ENCODE assay signal across 13 cellular contexts in the genomic region with DNA sequence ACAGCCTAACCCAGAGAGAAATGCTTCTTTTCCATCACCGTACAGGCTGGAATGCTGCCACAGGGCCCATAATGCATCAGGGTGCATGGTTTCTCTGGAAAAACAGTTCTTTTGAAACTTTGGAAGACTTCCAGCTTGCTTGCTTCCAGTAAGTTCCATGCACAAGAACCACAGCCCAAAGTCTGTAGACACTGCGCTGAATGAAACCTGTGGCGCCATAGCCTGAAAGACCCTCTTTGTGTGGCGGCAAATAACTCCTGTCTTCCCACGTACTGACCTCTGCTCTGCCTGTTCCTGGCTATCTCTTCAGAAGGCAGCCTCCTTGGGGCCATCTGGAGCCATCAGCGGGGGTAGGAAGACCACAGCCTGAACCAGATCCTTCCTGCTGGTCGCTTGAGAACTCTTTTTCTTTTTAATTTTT. TPM values are rescaled to one million over a fixed set of nuclear protein-coding genes. Genes with fewer than 3 reads are reported as not detected.
DNase-seq lines count a peak whose midpoint lies in the region; ATAC-seq and TF ChIP-seq lines count a peak whose summit lies in the region.
"Had no signal": no experiment of that assay in that cellular context is flagged by ENCODE, and none has a peak within 500 bp of the region (broad histone marks: within the 10 kb centered on the region; RNA-seq: fewer than 3 reads in every experiment).

No MANE protein-coding gene starts in this region.

- no peak overlapping the region for H3K4me3 Mint-ChIP-seq in endodermal cell
- H3K4me3 Mint-ChIP-seq: activated CD4-positive, alpha-beta T cell treated with anti-CD3 and anti-CD28 coated beads for 36 hours; activated naive CD4-positive, alpha-beta T cell treated with anti-CD3 and anti-CD28 coated beads for 36 hours had no signal

- H3K27ac ChIP-seq in endodermal cell (ENCODE audit: low read depth, low read length) (peak overlapping the region; percentile 70), upper lobe of right lung (no peak overlapping the region)
- H3K27ac ChIP-seq: C4-2B, cardiac muscle cell, SJCRH30 had no signal

- intact Hi-C loops in upper lobe of right lung (cut with DNase I): no loop called here

- peaks cover 5% of the 10 kb centered on the region for H3K4me1 Mint-ChIP-seq in endodermal cell

- no peak for ATAC-seq in upper lobe of right lung
- ATAC-seq in omental fat pad (ENCODE audit: low FRiP score): no peak
- ATAC-seq: activated CD4-positive, alpha-beta T cell treated with anti-CD3 and anti-CD28 coated beads for 36 hours had no signal

- no peaks in the 10 kb centered on the region for H3K4me1 ChIP-seq in endodermal cell (ENCODE audit: control insufficient read depth, insufficient read depth, low read length)
- peaks cover 10% of the 10 kb centered on the region for H3K4me1 ChIP-seq in upper lobe of right lung
- H3K4me1 ChIP-seq: SJCRH30 had no signal

- TF ChIP-seq CTCF in endodermal cell (conservative IDR thresholded peaks at IDR 0.05): no peak
- no peak for TF ChIP-seq CTCF in upper lobe of right lung (IDR thresholded peaks at IDR 0.05)
- no peak for TF ChIP-seq CTCF in omental fat pad (IDR thresholded peaks at IDR 0.05)

- no peaks in the 10 kb centered on the region for H3K27me3 ChIP-seq in endodermal cell (ENCODE audit: control insufficient read depth, insufficient read depth, low read length, poor library complexity, severe bottlenecking)
- H3K27me3 ChIP-seq in upper lobe of right lung: no peaks in the 10 kb centered on the region
- H3K27me3 ChIP-seq: cardiac muscle cell, SJCRH30 had no signal

- H3K36me3 ChIP-seq in endodermal cell (ENCODE audit: control insufficient read depth, insufficient read depth, low read length) (peaks cover 19% of the 10 kb centered on the region), upper lobe of right lung (peaks cover 9% of the 10 kb centered on the region)
- H3K36me3 ChIP-seq: cardiac muscle cell had no signal

- 93 to 94% methylated on average over 7 of the region's 7 CpGs for WGBS in endodermal cell (ENCODE audit: insufficient coverage in 1 of 2, insufficient read length in 1 of 2), 2 experiments

- peaks cover 18% of the 10 kb centered on the region for H3K36me3 Mint-ChIP-seq in endodermal cell (ENCODE audit: low read depth)

- no peaks in the 10 kb centered on the region for H3K27me3 Mint-ChIP-seq in endodermal cell (ENCODE audit: insufficient read depth)
- H3K27me3 Mint-ChIP-seq: activated CD4-positive, alpha-beta T cell treated with anti-CD3 and anti-CD28 coated beads for 36 hours had no signal

- H3K9me3 ChIP-seq in endodermal cell (ENCODE audit: control insufficient read depth, low read length) (no peaks in the 10 kb centered on the region), upper lobe of right lung (no peaks in the 10 kb centered on the region)
- H3K9me3 ChIP-seq: SJCRH30 had no signal

- H3K4me3 ChIP-seq in endodermal cell (ENCODE audit: low read length) (no peak overlapping the region), upper lobe of right lung (no peak overlapping the region)
- H3K4me3 ChIP-seq: cardiac muscle cell, SJCRH30 had no signal

- DNase-seq in SK-MEL-5 (ENCODE audit: low read depth, low spot score) (peak; percentile 43), endodermal cell (no peak), medulla oblongata (ENCODE audit: extremely low spot score) (peak; percentile 30), superior temporal gyrus (ENCODE audit: extremely low spot score) (peak; percentile 15), upper lobe of right lung (no peak), omental fat pad (ENCODE audit: low spot score) (no peak), NCI-H446 treated with DMSO at 0.1 percent for 48 hours (lab: John Stamatoyannopoulos, UW) (no peak)
- DNase-seq: activated CD4-positive, alpha-beta T cell treated with anti-CD3 and anti-CD28 coated beads for 36 hours; activated naive CD4-positive, alpha-beta T cell treated with anti-CD3 and anti-CD28 coated beads for 36 hours; islet precursor cell; SJCRH30 had no signal

- H3K27ac Mint-ChIP-seq in endodermal cell: no peak overlapping the region
- H3K27ac Mint-ChIP-seq: activated CD4-positive, alpha-beta T cell treated with anti-CD3 and anti-CD28 coated beads for 36 hours; activated naive CD4-positive, alpha-beta T cell treated with anti-CD3 and anti-CD28 coated beads for 36 hours had no signal

- in situ Hi-C loops in SK-MEL-5 (cut with HindIII; ENCODE audit: low pct_unique_long_range_greater_than_20kb, low sequenced_read_pairs): no loop called here

- H3K9me3 Mint-ChIP-seq in endodermal cell: no peaks in the 10 kb centered on the region
- H3K9me3 Mint-ChIP-seq: activated naive CD4-positive, alpha-beta T cell treated with anti-CD3 and anti-CD28 coated beads for 36 hours had no signal

- no peak overlapping the region for H3K9ac ChIP-seq in endodermal cell (ENCODE audit: extremely low read depth, low read length, poor library complexity, severe bottlenecking)

RNA-seq across cellular contexts. Expression of a gene that starts 15.1 kb away (rescaled TPM):
- 17.0 and 18.9 TPM in 2 replicates for total RNA-seq in SK-MEL-5 (2014; rRNA removed; shearing (Covaris generic))
- polyA plus RNA-seq in SK-MEL-5 (2015; cell fraction: cytosol; rRNA removed): 27.7 and 30.8 TPM in 2 replicates
- polyA plus RNA-seq in SK-MEL-5 (2015; cell fraction: nucleus; rRNA removed): 179 and 208 TPM in 2 replicates
- 10 to 100 TPM; 66.2 to 72.1 TPM for total RNA-seq in endodermal cell
- 57.6 TPM for polyA plus RNA-seq in endodermal cell (2013, experiment 1 of 2)
- polyA plus RNA-seq in endodermal cell (2013, experiment 2 of 2): 47.7 TPM
- 37.9 TPM for total RNA-seq in upper lobe of right lung
- 10 to 100 TPM; 25.9 to 40.6 (median 33.9) TPM for total RNA-seq in omental fat pad

RNA-seq across cellular contexts. Expression of a gene that starts 28.7 kb away (rescaled TPM):
- not detected in 2 replicates for total RNA-seq in SK-MEL-5 (2014; rRNA removed; shearing (Covaris generic))
- polyA plus RNA-seq in SK-MEL-5 (2015; cell fraction: cytosol; rRNA removed): 0.24 TPM in 1 of 2 replicates, not detected in the other
- polyA plus RNA-seq in SK-MEL-5 (2015; cell fraction: nucleus; rRNA removed): not detected in 2 replicates
- total RNA-seq in endodermal cell (1 to 10 TPM in 1 of 2 donors, under 1 TPM in 1; 0.69 to 2.3 TPM), upper lobe of right lung (1.8 TPM), omental fat pad (10 to 100 TPM in 1 of 4 donors, 1 to 10 TPM in 3; 2.9 to 31.9 (median 5.1) TPM)
- polyA plus RNA-seq in endodermal cell (2013, experiment 1 of 2): 0.85 TPM
- polyA plus RNA-seq in endodermal cell (2013, experiment 2 of 2): 0.41 TPM
- polyA plus RNA-seq: cardiac muscle cell had no signal

RNA-seq across cellular contexts. Expression of a gene that starts 54.1 kb away (rescaled TPM):
- total RNA-seq in SK-MEL-5 (2014; rRNA removed; shearing (Covaris generic)): 49.1 and 51.7 TPM in 2 replicates
- 65.2 and 72.7 TPM in 2 replicates for polyA plus RNA-seq in SK-MEL-5 (2015; cell fraction: cytosol; rRNA removed)
- polyA plus RNA-seq in SK-MEL-5 (2015; cell fraction: nucleus; rRNA removed): 48.5 and 61.2 TPM in 2 replicates
- total RNA-seq in endodermal cell: 10 to 100 TPM; 41.7 to 56.3 TPM
- polyA plus RNA-seq in endodermal cell (2013, experiment 1 of 2): 47.0 TPM
- 43.4 TPM for polyA plus RNA-seq in endodermal cell (2013, experiment 2 of 2)
- total RNA-seq in upper lobe of right lung: 89.9 TPM
- 10 to 100 TPM; 66.4 to 74.8 (median 70.0) TPM for total RNA-seq in omental fat pad

Comparison
In these comparisons a context has a peak if more than half of its experiments do, and no peak if none do; other contexts are left out.
1. DNase-seq: peak in SK-MEL-5 (single experiment), medulla oblongata (single experiment) and superior temporal gyrus (single experiment); none in endodermal cell (single experiment), upper lobe of right lung (single experiment), omental fat pad (single experiment) and NCI-H446 treated with DMSO at 0.1 percent for 48 hours (single experiment).